12 cellular contexts compared by ENCODE assay signal in the genomic region with DNA sequence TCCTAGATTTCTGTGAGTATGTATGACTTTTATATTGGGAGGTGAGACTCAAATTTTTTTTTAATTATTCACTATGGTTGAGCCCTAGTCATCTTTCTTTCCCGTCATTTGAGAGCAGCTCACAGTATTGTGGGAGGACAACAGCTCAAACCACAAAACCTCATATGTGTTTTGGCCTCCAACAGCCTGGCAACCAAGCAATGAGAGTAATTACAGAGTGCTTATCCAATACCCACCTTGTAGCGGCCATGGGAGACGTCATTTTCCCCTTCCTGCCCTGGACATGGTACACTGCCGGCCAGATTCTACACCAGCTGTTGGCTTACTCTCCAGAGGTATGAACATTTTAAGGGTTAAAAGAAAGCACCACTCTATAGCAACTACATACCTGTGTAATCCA. TPM values are rescaled to one million over a fixed set of nuclear protein-coding genes. Genes with fewer than 3 reads are reported as not detected.
DNase-seq lines count a peak whose midpoint lies in the region; ATAC-seq and TF ChIP-seq lines count a peak whose summit lies in the region.
"Had no signal": no experiment of that assay in that cellular context is flagged by ENCODE, and none has a peak within 500 bp of the region (broad histone marks: within the 10 kb centered on the region; RNA-seq: fewer than 3 reads in every experiment).

No MANE protein-coding gene starts in this region.

- H3K79me2 ChIP-seq in SK-N-SH (ENCODE audit: insufficient read depth) (no peaks in the 10 kb centered on the region), fibroblast of lung (ENCODE audit: control insufficient read depth, insufficient read depth, low read length) (peaks cover 1% of the 10 kb centered on the region)

- no peak for TF ChIP-seq RAD21 in SK-N-SH (IDR thresholded peaks at IDR 0.05; ENCODE audit: low read length)

- DNase-seq in SK-N-SH (no peak), OCI-M1 (lab: John Stamatoyannopoulos, UW) (peak; percentile 82), fibroblast of lung (ENCODE audit: low read depth in 2 of 2) (peak; percentile 73 to 97), stromal cell of bone marrow (ENCODE audit: low read depth) (peak; percentile 86), left cardiac atrium (no peak)
- DNase-seq in stimulated activated CD4-positive, alpha-beta T cell treated with anti-CD3 and anti-CD28 coated beads, Interleukin-4, amount 100 ng/mL, for 1 hour: no peak
- no peak for DNase-seq in activated naive CD4-positive, alpha-beta T cell treated with Interleukin-2 at 50 U/mL for 16 hours
- DNase-seq: cerebellar nuclear complex, NCI-H187 treated with DMSO at 0.1 percent for 48 hours, occipital lobe, upper lobe of right lung had no signal

- no peaks in the 10 kb centered on the region for H3K9me2 ChIP-seq in SK-N-SH

- ATAC-seq in SK-N-SH treated with all-trans-retinoic acid at 6 μM for 48 hours (no peak), left cardiac atrium (no peak)
- ATAC-seq: upper lobe of right lung had no signal

- H3K4me1 ChIP-seq in SK-N-SH (ENCODE audit: control insufficient read depth in 1 of 2, insufficient read depth in 2 of 2, low read depth in 1 of 2, low read length in 1 of 2) (peaks cover 17 to 37% of the 10 kb centered on the region in 2 experiments), fibroblast of lung (ENCODE audit: control insufficient read depth, extremely low read depth, insufficient read depth, low read length) (peaks cover 7% of the 10 kb centered on the region)

- H4K20me1 ChIP-seq in SK-N-SH (ENCODE audit: insufficient read depth) (0 out of 2 replicates have a peak, but pooled peaks cover 4% of the 10 kb centered on the region), fibroblast of lung (ENCODE audit: control insufficient read depth, extremely low read depth, insufficient read depth, low read length) (no peaks in the 10 kb centered on the region)

- 89% methylated on average over 4 of the region's 4 CpGs for WGBS in SK-N-SH (ENCODE audit: low lambda C conversion rate)

- H3K36me3 ChIP-seq in SK-N-SH (replicated peaks in 1 of 2; ENCODE audit: control insufficient read depth in 1 of 2, insufficient read depth in 2 of 2, low read length in 1 of 2) (no peaks in the 10 kb centered on the region), fibroblast of lung (ENCODE audit: control insufficient read depth, insufficient read depth, low read length) (no peaks in the 10 kb centered on the region)
- H3K36me3 ChIP-seq: upper lobe of right lung had no signal

- H3K4me3 ChIP-seq in SK-N-SH (ENCODE audit: low read depth in 2 of 2, low read length in 1 of 2): no peak overlapping the region
- H3K4me3 ChIP-seq in fibroblast of lung (replicated peaks in 1 of 4; ENCODE audit: control extremely low read depth in 1 of 4, insufficient read depth in 1 of 4, low read depth in 3 of 4, low read length in 4 of 4): no peak overlapping the region
- H3K4me3 ChIP-seq: upper lobe of right lung had no signal

- H3F3A ChIP-seq in SK-N-SH (replicated peaks; ENCODE audit: insufficient read depth): peaks cover 13% of the 10 kb centered on the region

- H3K4me2 ChIP-seq in SK-N-SH (no peak overlapping the region), fibroblast of lung (ENCODE audit: extremely low read depth, insufficient read depth, low read length) (peak overlapping the region; percentile 7)

- intact Hi-C loops in left cardiac atrium (cut with DNase I): no loop called here

- CTCF ChIA-PET in SK-N-SH (lab: Yijun Ruan, JAX): interaction anchor here (1.0 to 1.5 kb wide), 3 partner anchors 9 to 35 kb away, joined by 3 read pairs; no protein-coding TSS in a partner anchor

- POLR2A ChIA-PET in SK-N-SH (lab: Yijun Ruan, JAX): no interaction called here

- H3K27me3 ChIP-seq in SK-N-SH (ENCODE audit: insufficient read depth): no peaks in the 10 kb centered on the region
- H3K27me3 ChIP-seq in fibroblast of lung (ENCODE audit: control insufficient read depth, insufficient read depth, low read length): no peaks in the 10 kb centered on the region
- H3K27me3 ChIP-seq: upper lobe of right lung had no signal

- no peak overlapping the region for H3K27ac ChIP-seq in SK-N-SH (ENCODE audit: low read depth in 2 of 2, low read length in 1 of 2)
- no peak overlapping the region for H3K27ac ChIP-seq in fibroblast of lung (ENCODE audit: insufficient read depth, low read length)
- H3K27ac ChIP-seq: upper lobe of right lung had no signal

- H3K9me3 ChIP-seq in SK-N-SH: no peaks in the 10 kb centered on the region
- H3K9me3 ChIP-seq in fibroblast of lung (ENCODE audit: control insufficient read depth, insufficient read depth, low read depth, low read length): no peaks in the 10 kb centered on the region
- H3K9me3 ChIP-seq: upper lobe of right lung had no signal

- H2AFZ ChIP-seq in SK-N-SH (ENCODE audit: low read depth) (no peak overlapping the region), fibroblast of lung (ENCODE audit: low read length) (no peak overlapping the region)

- no peak overlapping the region for H3K9ac ChIP-seq in SK-N-SH
- H3K9ac ChIP-seq in fibroblast of lung (ENCODE audit: insufficient read depth, low read length): no peak overlapping the region

- no peak for TF ChIP-seq EP300 in SK-N-SH (IDR thresholded peaks at IDR 0.05; ENCODE audit: borderline replicate concordance in 1 of 2, low read depth in 1 of 2, low read length in 1 of 2)

- TF ChIP-seq CTCF in SK-N-SH (IDR thresholded peaks at IDR 0.05): no peak
- no peak for TF ChIP-seq CTCF in fibroblast of lung (conservative IDR thresholded peaks at IDR 0.05 in 1 of 2, IDR thresholded peaks at IDR 0.05 in 1 of 2; ENCODE audit: low read depth in 1 of 2, low read length in 2 of 2)

TF ChIP-seq in SK-N-SH, 30 proteins besides CTCF, POLR2A, EP300 and RAD21:
- peak; percentile 10; the same call in 1 of the 2 replicates for TF ChIP-seq TCF12 (IDR thresholded peaks at IDR 0.05)
- TF ChIP-seq RXRA (IDR thresholded peaks at IDR 0.05; ENCODE audit: borderline replicate concordance, low read depth): no peak

TF ChIP-seq in SK-N-SH treated with all-trans-retinoic acid at 6 μM for 48 hours, 23 proteins besides CTCF, POLR2A, EP300 and RAD21 (continues in another document):
- TF ChIP-seq, protein P1, sequence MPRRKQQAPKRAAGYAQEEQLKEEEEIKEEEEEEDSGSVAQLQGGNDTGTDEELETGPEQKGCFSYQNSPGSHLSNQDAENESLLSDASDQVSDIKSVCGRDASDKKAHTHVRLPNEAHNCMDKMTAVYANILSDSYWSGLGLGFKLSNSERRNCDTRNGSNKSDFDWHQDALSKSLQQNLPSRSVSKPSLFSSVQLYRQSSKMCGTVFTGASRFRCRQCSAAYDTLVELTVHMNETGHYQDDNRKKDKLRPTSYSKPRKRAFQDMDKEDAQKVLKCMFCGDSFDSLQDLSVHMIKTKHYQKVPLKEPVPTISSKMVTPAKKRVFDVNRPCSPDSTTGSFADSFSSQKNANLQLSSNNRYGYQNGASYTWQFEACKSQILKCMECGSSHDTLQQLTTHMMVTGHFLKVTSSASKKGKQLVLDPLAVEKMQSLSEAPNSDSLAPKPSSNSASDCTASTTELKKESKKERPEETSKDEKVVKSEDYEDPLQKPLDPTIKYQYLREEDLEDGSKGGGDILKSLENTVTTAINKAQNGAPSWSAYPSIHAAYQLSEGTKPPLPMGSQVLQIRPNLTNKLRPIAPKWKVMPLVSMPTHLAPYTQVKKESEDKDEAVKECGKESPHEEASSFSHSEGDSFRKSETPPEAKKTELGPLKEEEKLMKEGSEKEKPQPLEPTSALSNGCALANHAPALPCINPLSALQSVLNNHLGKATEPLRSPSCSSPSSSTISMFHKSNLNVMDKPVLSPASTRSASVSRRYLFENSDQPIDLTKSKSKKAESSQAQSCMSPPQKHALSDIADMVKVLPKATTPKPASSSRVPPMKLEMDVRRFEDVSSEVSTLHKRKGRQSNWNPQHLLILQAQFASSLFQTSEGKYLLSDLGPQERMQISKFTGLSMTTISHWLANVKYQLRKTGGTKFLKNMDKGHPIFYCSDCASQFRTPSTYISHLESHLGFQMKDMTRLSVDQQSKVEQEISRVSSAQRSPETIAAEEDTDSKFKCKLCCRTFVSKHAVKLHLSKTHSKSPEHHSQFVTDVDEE (CRISPR knock-in tag; IDR thresholded peaks at IDR 0.05): no peak
- TF ChIP-seq SNAI2 (CRISPR knock-in tag; IDR thresholded peaks at IDR 0.05): no peak
- no peak for TF ChIP-seq RARB (CRISPR knock-in tag; IDR thresholded peaks at IDR 0.05)
- no peak for TF ChIP-seq ISL1 (CRISPR knock-in tag; IDR thresholded peaks at IDR 0.05)
- TF ChIP-seq GLIS3 (CRISPR knock-in tag; IDR thresholded peaks at IDR 0.05): no peak
- TF ChIP-seq ZFP30 (CRISPR knock-in tag; IDR thresholded peaks at IDR 0.05): no peak
- TF ChIP-seq, protein P2, sequence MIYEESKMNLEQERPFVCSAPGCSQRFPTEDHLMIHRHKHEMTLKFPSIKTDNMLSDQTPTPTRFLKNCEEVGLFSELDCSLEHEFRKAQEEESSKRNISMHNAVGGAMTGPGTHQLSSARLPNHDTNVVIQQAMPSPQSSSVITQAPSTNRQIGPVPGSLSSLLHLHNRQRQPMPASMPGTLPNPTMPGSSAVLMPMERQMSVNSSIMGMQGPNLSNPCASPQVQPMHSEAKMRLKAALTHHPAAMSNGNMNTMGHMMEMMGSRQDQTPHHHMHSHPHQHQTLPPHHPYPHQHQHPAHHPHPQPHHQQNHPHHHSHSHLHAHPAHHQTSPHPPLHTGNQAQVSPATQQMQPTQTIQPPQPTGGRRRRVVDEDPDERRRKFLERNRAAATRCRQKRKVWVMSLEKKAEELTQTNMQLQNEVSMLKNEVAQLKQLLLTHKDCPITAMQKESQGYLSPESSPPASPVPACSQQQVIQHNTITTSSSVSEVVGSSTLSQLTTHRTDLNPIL (CRISPR knock-in tag; IDR thresholded peaks at IDR 0.05; ENCODE audit: low read depth): no peak
- TF ChIP-seq BACH2 (CRISPR knock-in tag; IDR thresholded peaks at IDR 0.05; ENCODE audit: borderline replicate concordance): no peak
- no peak for TF ChIP-seq ARNTL (CRISPR knock-in tag; IDR thresholded peaks at IDR 0.05; ENCODE audit: borderline replicate concordance, low read depth)

RNA-seq across cellular contexts. Expression of a gene that starts 49.1 kb away (rescaled TPM):
- polyA plus RNA-seq in SK-N-SH (2012; rRNA removed): 8.5 and 8.9 TPM in 2 replicates
- 9.0 and 9.5 TPM in 2 replicates for polyA plus RNA-seq in SK-N-SH (2012; cell fraction: cytosol; rRNA removed)
- polyA plus RNA-seq in SK-N-SH (2012; cell fraction: nucleus; rRNA removed): 12.5 and 19.7 TPM in 2 replicates
- 30.3 and 39.3 TPM in 2 replicates for total RNA-seq in fibroblast of lung
- 20.8 and 31.9 TPM in 2 replicates for polyA plus RNA-seq in fibroblast of lung
- 12.9 and 14.5 TPM in 2 replicates for polyA plus RNA-seq in fibroblast of lung (2012)
- polyA minus RNA-seq in fibroblast of lung (ENCODE audit: low replicate concordance): 18.3 and 22.5 TPM in 2 replicates
- total RNA-seq in left cardiac atrium: 10 to 100 TPM; 17.1 to 19.3 TPM

RNA-seq across cellular contexts. Expression of a gene that starts 49.4 kb away (rescaled TPM):
- polyA plus RNA-seq in SK-N-SH (2012; rRNA removed): 11.5 and 12.9 TPM in 2 replicates
- polyA plus RNA-seq in SK-N-SH (2012; cell fraction: cytosol; rRNA removed): 19.4 and 23.0 TPM in 2 replicates
- polyA plus RNA-seq in SK-N-SH (2012; cell fraction: nucleus; rRNA removed): 3.1 and 7.6 TPM in 2 replicates
- total RNA-seq in fibroblast of lung: 66.6 and 83.0 TPM in 2 replicates
- polyA plus RNA-seq in fibroblast of lung: 16.8 and 23.1 TPM in 2 replicates
- polyA plus RNA-seq in fibroblast of lung (2012): 12.4 and 15.8 TPM in 2 replicates
- 0.30 and 3.0 TPM in 2 replicates for polyA minus RNA-seq in fibroblast of lung (ENCODE audit: low replicate concordance)
- total RNA-seq in left cardiac atrium: 10 to 100 TPM; 14.9 to 16.2 TPM

Comparison
In these comparisons a context has a peak if more than half of its experiments do, and no peak if none do; other contexts are left out.
1. DNase-seq: peak in OCI-M1 (single experiment), fibroblast of lung (2 of 2) and stromal cell of bone marrow (single experiment); none in SK-N-SH (single experiment), left cardiac atrium (single experiment), stimulated activated CD4-positive, alpha-beta T cell treated with anti-CD3 and anti-CD28 coated beads, Interleukin-4, amount 100 ng/mL, for 1 hour (single experiment) and activated naive CD4-positive, alpha-beta T cell treated with Interleukin-2 at 50 U/mL for 16 hours (single experiment).